Comparison of ENCODE assay signal across 1 cellular context in genomic region chr5:142472306-142472951, GRCh38.
TF ChIP-seq lines count a peak whose summit lies in the region.

No MANE protein-coding gene starts in this region.

TF ChIP-seq in K562, 482 proteins besides CTCF, POLR2A, EP300 and RAD21 (continued from another document and continues in another):
- TF ChIP-seq HMGN3 (IDR thresholded peaks at IDR 0.05; ENCODE audit: borderline replicate concordance, extremely low read depth, insufficient read length, low read depth, low read length): peak; percentile 34
- no peak for TF ChIP-seq ZNF398 (CRISPR knock-in tag; IDR thresholded peaks at IDR 0.05)
- TF ChIP-seq ERF (CRISPR knock-in tag; IDR thresholded peaks at IDR 0.05): no peak
- no peak for TF ChIP-seq TRIM28 (IDR thresholded peaks at IDR 0.05)
- no peak for TF ChIP-seq ZNF518B (CRISPR knock-in tag; IDR thresholded peaks at IDR 0.05)
- TF ChIP-seq ZNF384 (IDR thresholded peaks at IDR 0.05; ENCODE audit: low read depth, low read length): no peak
- no peak for TF ChIP-seq SAFB2 (IDR thresholded peaks at IDR 0.05; ENCODE audit: borderline replicate concordance, low read depth, low read length, severe bottlenecking)
- no peak for TF ChIP-seq GTF2A2 (tag; IDR thresholded peaks at IDR 0.05)
- TF ChIP-seq CXXC5 (CRISPR knock-in tag; IDR thresholded peaks at IDR 0.05): no peak
- TF ChIP-seq ZNF764 (CRISPR knock-in tag; IDR thresholded peaks at IDR 0.05; ENCODE audit: low read depth): no peak
- no peak for TF ChIP-seq CHAMP1 (IDR thresholded peaks at IDR 0.05)
- TF ChIP-seq ZBTB26 (CRISPR knock-in tag; IDR thresholded peaks at IDR 0.05): no peak
- no peak for TF ChIP-seq PRPF4 (IDR thresholded peaks at IDR 0.05; ENCODE audit: insufficient read depth, low read depth, low read length, poor library complexity, severe bottlenecking)
- no peak for TF ChIP-seq PURB (CRISPR knock-in tag; IDR thresholded peaks at IDR 0.05; ENCODE audit: low read depth)
- TF ChIP-seq ZKSCAN8 (CRISPR knock-in tag; IDR thresholded peaks at IDR 0.05): peak; percentile 16; the same call in 1 of the 2 replicates
- no peak for TF ChIP-seq ZNF23 (CRISPR knock-in tag; IDR thresholded peaks at IDR 0.05)
- TF ChIP-seq HCFC1 (IDR thresholded peaks at IDR 0.05; ENCODE audit: low read depth, low read length): 0 out of 2 replicates have a peak, but pooled peaks have one; percentile 16
- no peak for TF ChIP-seq SP2 (IDR thresholded peaks at IDR 0.05; ENCODE audit: extremely low read depth, low read depth, low read length, poor library complexity, severe bottlenecking)
- TF ChIP-seq TEAD4 (IDR thresholded peaks at IDR 0.05; ENCODE audit: low read length): peak; percentile 62
- TF ChIP-seq TEAD4 (CRISPR knock-in tag; IDR thresholded peaks at IDR 0.05; ENCODE audit: borderline replicate concordance): no peak
- peak; percentile 92 for TF ChIP-seq NCOA1 (IDR thresholded peaks at IDR 0.05; ENCODE audit: low read depth)
- no peak for TF ChIP-seq ZNF143 (CRISPR knock-in tag; IDR thresholded peaks at IDR 0.05)
- peak; percentile 39; the same call in 1 of the 2 replicates for TF ChIP-seq NR2C1 (IDR thresholded peaks at IDR 0.05)
- peak; percentile 42; the same call in 1 of the 2 replicates for TF ChIP-seq NR2C1 (tag; IDR thresholded peaks at IDR 0.05)
- no peak for TF ChIP-seq PHF8 (IDR thresholded peaks at IDR 0.05; ENCODE audit: borderline replicate concordance, low read length)
- TF ChIP-seq PKNOX1 (IDR thresholded peaks at IDR 0.05): peak; percentile 57
- TF ChIP-seq ZBTB49 (CRISPR knock-in tag; IDR thresholded peaks at IDR 0.05; ENCODE audit: borderline replicate concordance): no peak
- TF ChIP-seq ZBED1 (IDR thresholded peaks at IDR 0.05): 0 out of 2 replicates have a peak, but pooled peaks have one; percentile 21
- TF ChIP-seq ZBTB9 (CRISPR knock-in tag; IDR thresholded peaks at IDR 0.05): no peak
- no peak for TF ChIP-seq GATA2 (CRISPR knock-in tag; IDR thresholded peaks at IDR 0.05)
- TF ChIP-seq MCM2 (IDR thresholded peaks at IDR 0.05; ENCODE audit: low read depth): no peak
- no peak for TF ChIP-seq POU5F1 (IDR thresholded peaks at IDR 0.05; ENCODE audit: borderline replicate concordance, low read depth, low read length, partially characterized antibody)
- no peak for TF ChIP-seq LARP7 (IDR thresholded peaks at IDR 0.05)
- TF ChIP-seq, protein P1, sequence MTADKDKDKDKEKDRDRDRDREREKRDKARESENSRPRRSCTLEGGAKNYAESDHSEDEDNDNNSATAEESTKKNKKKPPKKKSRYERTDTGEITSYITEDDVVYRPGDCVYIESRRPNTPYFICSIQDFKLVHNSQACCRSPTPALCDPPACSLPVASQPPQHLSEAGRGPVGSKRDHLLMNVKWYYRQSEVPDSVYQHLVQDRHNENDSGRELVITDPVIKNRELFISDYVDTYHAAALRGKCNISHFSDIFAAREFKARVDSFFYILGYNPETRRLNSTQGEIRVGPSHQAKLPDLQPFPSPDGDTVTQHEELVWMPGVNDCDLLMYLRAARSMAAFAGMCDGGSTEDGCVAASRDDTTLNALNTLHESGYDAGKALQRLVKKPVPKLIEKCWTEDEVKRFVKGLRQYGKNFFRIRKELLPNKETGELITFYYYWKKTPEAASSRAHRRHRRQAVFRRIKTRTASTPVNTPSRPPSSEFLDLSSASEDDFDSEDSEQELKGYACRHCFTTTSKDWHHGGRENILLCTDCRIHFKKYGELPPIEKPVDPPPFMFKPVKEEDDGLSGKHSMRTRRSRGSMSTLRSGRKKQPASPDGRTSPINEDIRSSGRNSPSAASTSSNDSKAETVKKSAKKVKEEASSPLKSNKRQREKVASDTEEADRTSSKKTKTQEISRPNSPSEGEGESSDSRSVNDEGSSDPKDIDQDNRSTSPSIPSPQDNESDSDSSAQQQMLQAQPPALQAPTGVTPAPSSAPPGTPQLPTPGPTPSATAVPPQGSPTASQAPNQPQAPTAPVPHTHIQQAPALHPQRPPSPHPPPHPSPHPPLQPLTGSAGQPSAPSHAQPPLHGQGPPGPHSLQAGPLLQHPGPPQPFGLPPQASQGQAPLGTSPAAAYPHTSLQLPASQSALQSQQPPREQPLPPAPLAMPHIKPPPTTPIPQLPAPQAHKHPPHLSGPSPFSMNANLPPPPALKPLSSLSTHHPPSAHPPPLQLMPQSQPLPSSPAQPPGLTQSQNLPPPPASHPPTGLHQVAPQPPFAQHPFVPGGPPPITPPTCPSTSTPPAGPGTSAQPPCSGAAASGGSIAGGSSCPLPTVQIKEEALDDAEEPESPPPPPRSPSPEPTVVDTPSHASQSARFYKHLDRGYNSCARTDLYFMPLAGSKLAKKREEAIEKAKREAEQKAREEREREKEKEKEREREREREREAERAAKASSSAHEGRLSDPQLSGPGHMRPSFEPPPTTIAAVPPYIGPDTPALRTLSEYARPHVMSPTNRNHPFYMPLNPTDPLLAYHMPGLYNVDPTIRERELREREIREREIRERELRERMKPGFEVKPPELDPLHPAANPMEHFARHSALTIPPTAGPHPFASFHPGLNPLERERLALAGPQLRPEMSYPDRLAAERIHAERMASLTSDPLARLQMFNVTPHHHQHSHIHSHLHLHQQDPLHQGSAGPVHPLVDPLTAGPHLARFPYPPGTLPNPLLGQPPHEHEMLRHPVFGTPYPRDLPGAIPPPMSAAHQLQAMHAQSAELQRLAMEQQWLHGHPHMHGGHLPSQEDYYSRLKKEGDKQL (CRISPR knock-in tag; IDR thresholded peaks at IDR 0.05; ENCODE audit: borderline replicate concordance): no peak
- TF ChIP-seq GATAD2B (IDR thresholded peaks at IDR 0.05; ENCODE audit: borderline replicate concordance): no peak
- TF ChIP-seq E2F4 (CRISPR knock-in tag; IDR thresholded peaks at IDR 0.05; ENCODE audit: low read depth): no peak
- TF ChIP-seq NFIC (IDR thresholded peaks at IDR 0.05): no peak
- peak; percentile 94 for TF ChIP-seq JUND (IDR thresholded peaks at IDR 0.05; ENCODE audit: borderline replicate concordance, low read depth, low read length)
- peak; percentile 88 for TF ChIP-seq JUND (tag; IDR thresholded peaks at IDR 0.05; ENCODE audit: borderline replicate concordance, low read depth, low read length)
- no peak for TF ChIP-seq BRCA1 (IDR thresholded peaks at IDR 0.05)
- TF ChIP-seq BRCA1 (CRISPR knock-in tag; IDR thresholded peaks at IDR 0.05): no peak
